ENCODE assay signal across 1 cellular context in the genomic region with DNA sequence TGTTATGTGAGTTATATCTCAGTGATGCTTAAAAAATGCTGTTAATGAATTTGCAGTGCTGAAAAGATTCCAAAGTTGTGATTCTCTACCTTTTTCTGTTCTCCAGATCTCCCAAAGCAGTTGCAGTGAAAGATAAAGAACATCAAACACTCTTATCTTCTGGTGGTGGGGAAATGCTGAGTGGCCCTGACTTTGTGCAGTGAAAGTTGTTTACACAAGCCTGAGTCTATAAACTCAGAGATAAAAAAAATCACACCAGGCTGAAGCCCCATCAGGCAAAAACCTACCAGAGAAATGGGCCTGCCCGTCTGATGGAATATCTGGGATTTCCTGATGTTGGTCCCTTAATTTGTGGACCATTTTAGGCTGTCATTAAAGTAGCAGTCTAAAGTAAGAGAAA.
A peak's percentile ranks its signal among the peaks of the same experiment; 100 is the strongest.
TF ChIP-seq lines count a peak whose summit lies in the region.

No MANE protein-coding gene starts in this region.

TF ChIP-seq in HEK293, 187 proteins besides CTCF, POLR2A, EP300 and RAD21 (continued from another document):
- TF ChIP-seq SP7 (tag by site-specific recombination; IDR thresholded peaks at IDR 0.05), result 0 out of 2 replicates have a peak, but pooled peaks have one; percentile 33
- TF ChIP-seq ZNF341 (tag by site-specific recombination; IDR thresholded peaks at IDR 0.05; ENCODE audit: low read depth), result peak; percentile 44; the same call in 1 of the 2 replicates
- TF ChIP-seq ZNF670 (tag by site-specific recombination; IDR thresholded peaks at IDR 0.05; ENCODE audit: low read depth), result no peak
- TF ChIP-seq ZNF394 (tag by site-specific recombination; IDR thresholded peaks at IDR 0.05; ENCODE audit: borderline replicate concordance), result no peak
- 0 out of 2 replicates have a peak, but pooled peaks have one; percentile 24 for TF ChIP-seq IKZF3 (tag by site-specific recombination; IDR thresholded peaks at IDR 0.05)
- peak; percentile 90 for TF ChIP-seq TCF7L2 (IDR thresholded peaks at IDR 0.05; ENCODE audit: borderline replicate concordance, low read depth, low read length)
- peak; percentile 60; the same call in 1 of the 2 replicates for TF ChIP-seq ZNF843 (tag by site-specific recombination; IDR thresholded peaks at IDR 0.05)
- TF ChIP-seq, protein P1, sequence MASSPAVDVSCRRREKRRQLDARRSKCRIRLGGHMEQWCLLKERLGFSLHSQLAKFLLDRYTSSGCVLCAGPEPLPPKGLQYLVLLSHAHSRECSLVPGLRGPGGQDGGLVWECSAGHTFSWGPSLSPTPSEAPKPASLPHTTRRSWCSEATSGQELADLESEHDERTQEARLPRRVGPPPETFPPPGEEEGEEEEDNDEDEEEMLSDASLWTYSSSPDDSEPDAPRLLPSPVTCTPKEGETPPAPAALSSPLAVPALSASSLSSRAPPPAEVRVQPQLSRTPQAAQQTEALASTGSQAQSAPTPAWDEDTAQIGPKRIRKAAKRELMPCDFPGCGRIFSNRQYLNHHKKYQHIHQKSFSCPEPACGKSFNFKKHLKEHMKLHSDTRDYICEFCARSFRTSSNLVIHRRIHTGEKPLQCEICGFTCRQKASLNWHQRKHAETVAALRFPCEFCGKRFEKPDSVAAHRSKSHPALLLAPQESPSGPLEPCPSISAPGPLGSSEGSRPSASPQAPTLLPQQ (tag by site-specific recombination; IDR thresholded peaks at IDR 0.05), result 0 out of 2 replicates have a peak, but pooled peaks have one; percentile 27
- TF ChIP-seq ZBTB8A (tag by site-specific recombination; IDR thresholded peaks at IDR 0.05), result peak; percentile 37; the same call in 1 of the 2 replicates
- TF ChIP-seq ZBTB20 (tag by site-specific recombination; IDR thresholded peaks at IDR 0.05), result no peak
- TF ChIP-seq ZNF155 (tag by site-specific recombination; IDR thresholded peaks at IDR 0.05), result no peak
- TF ChIP-seq, protein P2, sequence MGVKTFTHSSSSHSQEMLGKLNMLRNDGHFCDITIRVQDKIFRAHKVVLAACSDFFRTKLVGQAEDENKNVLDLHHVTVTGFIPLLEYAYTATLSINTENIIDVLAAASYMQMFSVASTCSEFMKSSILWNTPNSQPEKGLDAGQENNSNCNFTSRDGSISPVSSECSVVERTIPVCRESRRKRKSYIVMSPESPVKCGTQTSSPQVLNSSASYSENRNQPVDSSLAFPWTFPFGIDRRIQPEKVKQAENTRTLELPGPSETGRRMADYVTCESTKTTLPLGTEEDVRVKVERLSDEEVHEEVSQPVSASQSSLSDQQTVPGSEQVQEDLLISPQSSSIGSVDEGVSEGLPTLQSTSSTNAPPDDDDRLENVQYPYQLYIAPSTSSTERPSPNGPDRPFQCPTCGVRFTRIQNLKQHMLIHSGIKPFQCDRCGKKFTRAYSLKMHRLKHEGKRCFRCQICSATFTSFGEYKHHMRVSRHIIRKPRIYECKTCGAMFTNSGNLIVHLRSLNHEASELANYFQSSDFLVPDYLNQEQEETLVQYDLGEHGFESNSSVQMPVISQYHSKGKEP (tag by site-specific recombination; IDR thresholded peaks at IDR 0.05), result 0 out of 2 replicates have a peak, but pooled peaks have one; percentile 13
- peak; percentile 70 for TF ChIP-seq ZXDB (tag by site-specific recombination; IDR thresholded peaks at IDR 0.05)
TF ChIP-seq in HEK293: peak in this region for 15.
